Comparison of ENCODE assay signal across 15 cellular contexts in genomic region chr22:47167056-47167455, GRCh38.
DNase-seq lines count a peak whose midpoint lies in the region; ATAC-seq and TF ChIP-seq lines count a peak whose summit lies in the region.
"Had no signal": no experiment of that assay in that cellular context is flagged by ENCODE, and none has a peak within 500 bp of the region (broad histone marks: within the 10 kb centered on the region; RNA-seq: fewer than 3 reads in every experiment).

No MANE protein-coding gene starts in this region.

- H3K4me1 ChIP-seq in left ventricle myocardium inferior (peaks cover 31% of the 10 kb centered on the region), ovary (ENCODE audit: insufficient read depth) (no peaks in the 10 kb centered on the region)

- H2AFZ ChIP-seq in SU-DHL-6 (ENCODE audit: low read depth, low read length, severe bottlenecking), result no peak overlapping the region

- POLR2A ChIA-PET in RWPE1 (lab: Yijun Ruan, JAX; ENCODE audit: low non-redundant PET), result no interaction called here

- H3K27ac ChIP-seq in left ventricle myocardium inferior (replicated peaks) (no peak overlapping the region), SU-DHL-6 (ENCODE audit: low read depth, low read length) (peak overlapping the region; percentile 84; the same call in 1 of the 2 replicates), ovary (no peak overlapping the region), RWPE1 (no peak overlapping the region)

- H3K27me3 ChIP-seq in left ventricle myocardium inferior (ENCODE audit: low read depth) (no peaks in the 10 kb centered on the region), SU-DHL-6 (ENCODE audit: low read length) (no peaks in the 10 kb centered on the region), ovary (no peaks in the 10 kb centered on the region)

- H3K36me3 ChIP-seq in left ventricle myocardium inferior, result peaks cover 3% of the 10 kb centered on the region
- H3K36me3 ChIP-seq in SU-DHL-6 (ENCODE audit: low read length), result 0 out of 2 replicates have a peak, but pooled peaks cover 7% of the 10 kb centered on the region
- H3K36me3 ChIP-seq in ovary, result no peaks in the 10 kb centered on the region

- H3K4me1 Mint-ChIP-seq in activated T-cell treated with anti-CD3 and anti-CD28 coated beads, Interleukin-2, amount 50 U/mL, for 4 hours (ENCODE audit: low read depth), result no peaks in the 10 kb centered on the region

- H3K36me3 Mint-ChIP-seq in activated T-cell treated with anti-CD3 and anti-CD28 coated beads, Interleukin-2, amount 50 U/mL, for 4 hours (ENCODE audit: insufficient read depth), result peaks cover 17% of the 10 kb centered on the region

- H4K20me1 ChIP-seq in SU-DHL-6 (ENCODE audit: low read depth, low read length), result no peaks in the 10 kb centered on the region

- CTCF ChIA-PET in RWPE1 (lab: Yijun Ruan, JAX), result interaction anchor here (0.7 kb wide), 1 partner anchor 1355 kb away, joined by 4 read pairs; no protein-coding TSS in a partner anchor

- TF ChIP-seq CTCF in left ventricle myocardium inferior (IDR thresholded peaks at IDR 0.05; ENCODE audit: borderline replicate concordance) (no peak), SU-DHL-6 (IDR thresholded peaks at IDR 0.05; ENCODE audit: insufficient read depth, low read length, poor library complexity, severe bottlenecking) (no peak), ovary (IDR thresholded peaks at IDR 0.05) (no peak), RWPE1 (conservative IDR thresholded peaks at IDR 0.05; ENCODE audit: low read depth) (no peak)

- H3K9me3 Mint-ChIP-seq in activated T-cell treated with anti-CD3 and anti-CD28 coated beads, Interleukin-2, amount 50 U/mL, for 4 hours, result no peaks in the 10 kb centered on the region

- peaks cover 7% of the 10 kb centered on the region; the same call in 1 of the 2 replicates for H3F3A ChIP-seq in SU-DHL-6 (ENCODE audit: insufficient read depth)

- H3K79me2 ChIP-seq in SU-DHL-6 (ENCODE audit: insufficient read depth, low read length), result no peaks in the 10 kb centered on the region

- DNase-seq in cardiac septum (ENCODE audit: low spot score), result peak; percentile 29
- no peak for DNase-seq in left ventricle myocardium inferior
- peak in 3 of 5 donors; percentile 2 to 8 (median 3) for DNase-seq in ovary
- DNase-seq in RWPE1 (ENCODE audit: low spot score), result no peak
- DNase-seq in T1000 (lab: John Stamatoyannopoulos, UW), result no peak
- DNase-seq in activated T-cell treated with anti-CD3 and anti-CD28 coated beads, Interleukin-2, amount 50 U/mL, for 4 hours, result no peak
- DNase-seq: AML-193, Calu3, DND-41, GDM1, HCEC 1CT, Kasumi-1, NCI-H2081 treated with DMSO at 0.1 percent for 48 hours, NCI-H345 had no signal

- no peaks in the 10 kb centered on the region for H3K27me3 Mint-ChIP-seq in activated T-cell treated with anti-CD3 and anti-CD28 coated beads, Interleukin-2, amount 50 U/mL, for 4 hours (ENCODE audit: low read depth)

- H3K9me2 ChIP-seq in SU-DHL-6 (replicated peaks; ENCODE audit: insufficient read depth, low read length), result no peaks in the 10 kb centered on the region

- WGBS in ovary, 3 donors, result 92 to 94% (median 93%) methylated on average over 10 of the region's 10 CpGs

- peaks cover 6% of the 10 kb centered on the region for H3K9me3 ChIP-seq in left ventricle myocardium inferior (replicated peaks)
- no peaks in the 10 kb centered on the region; the same call in 1 of the 2 replicates for H3K9me3 ChIP-seq in SU-DHL-6 (ENCODE audit: insufficient read depth, low read length)
- H3K9me3 ChIP-seq in ovary, result no peaks in the 10 kb centered on the region

- H3K4me3 Mint-ChIP-seq in activated T-cell treated with anti-CD3 and anti-CD28 coated beads, Interleukin-2, amount 50 U/mL, for 4 hours, result no peak overlapping the region

- intact Hi-C loops in cardiac septum (cut with DNase I) (no loop called here), left ventricle myocardium inferior (cut with micrococcal nuclease) (no loop called here), ovary (cut with DNase I) (no loop called here)

- TF ChIP-seq EP300 in ovary (IDR thresholded peaks at IDR 0.05), result no peak

- no peak overlapping the region for H3K4me2 ChIP-seq in SU-DHL-6 (ENCODE audit: low read depth, low read length, poor library complexity, severe bottlenecking)

- ATAC-seq in activated T-cell treated with anti-CD3 and anti-CD28 coated beads, Interleukin-2, amount 50 U/mL, for 4 hours, result no peak

- no peak for TF ChIP-seq POLR2A in ovary (IDR thresholded peaks at IDR 0.05)

- H3K4me3 ChIP-seq in left ventricle myocardium inferior (no peak overlapping the region), SU-DHL-6 (ENCODE audit: insufficient read depth, low read length, poor library complexity, severe bottlenecking) (no peak overlapping the region), ovary (no peak overlapping the region)

- no peak overlapping the region for H3K9ac ChIP-seq in SU-DHL-6 (ENCODE audit: low read length)

Comparison
In these comparisons a context has a peak if more than half of its experiments do, and no peak if none do; other contexts are left out.
1. DNase-seq: peak in cardiac septum (single experiment) and ovary (3 of 5); none in left ventricle myocardium inferior (single experiment), RWPE1 (single experiment), T1000 (single experiment) and activated T-cell treated with anti-CD3 and anti-CD28 coated beads, Interleukin-2, amount 50 U/mL, for 4 hours (single experiment).